Comparison of ENCODE assay signal across 8 cellular contexts in the genomic region with DNA sequence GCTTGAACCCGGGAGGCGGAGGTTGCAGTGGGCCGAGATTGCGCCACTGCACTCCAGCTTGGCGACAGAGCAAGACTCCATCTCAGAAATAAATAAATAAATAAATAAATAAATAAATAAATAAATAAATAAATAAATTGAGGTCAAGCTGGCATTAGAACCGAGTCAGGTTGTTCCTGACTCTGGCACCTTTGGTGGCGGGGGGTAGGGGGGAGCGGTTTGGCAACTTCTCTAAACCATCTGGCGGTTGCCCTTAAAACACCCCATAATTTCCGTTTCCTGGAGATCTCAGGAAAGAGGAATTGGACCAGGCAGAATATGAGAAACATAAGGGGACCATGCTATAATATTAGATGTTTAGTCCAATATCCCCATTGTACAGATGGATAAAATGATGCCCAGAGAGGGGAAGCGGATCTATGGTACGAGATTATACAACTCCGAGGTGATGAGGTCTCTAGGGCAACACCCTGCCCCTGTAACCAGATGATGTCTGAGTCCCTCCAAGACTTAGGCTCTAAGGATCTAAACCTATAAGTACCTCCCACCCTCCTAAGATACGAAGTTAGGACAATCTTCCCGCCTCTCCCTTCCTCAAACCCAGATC. TPM values are rescaled to one million over a fixed set of nuclear protein-coding genes. Genes with fewer than 3 reads are reported as not detected.
DNase-seq lines count a peak whose midpoint lies in the region; ATAC-seq and TF ChIP-seq lines count a peak whose summit lies in the region.

No MANE protein-coding gene starts in this region.

- H3K27me3 ChIP-seq in liver (ENCODE audit: control insufficient read depth in 4 of 4, insufficient read depth in 4 of 4, low read length in 3 of 4), result no peaks in the 10 kb centered on the region

- CTCF ChIA-PET in AG04449 (lab: Yijun Ruan, JAX), result interaction anchor here (0.7 to 10.4 kb wide), 25 partner anchors 8 to 646 kb away, joined by 3 to 229 read pairs (median 5); partner anchors contain the start of genes FOLR2 and PHOX2A

- H3K36me3 ChIP-seq in liver (ENCODE audit: control insufficient read depth in 4 of 4, insufficient read depth in 3 of 4, low read depth in 1 of 4, low read length in 3 of 4), result peaks cover 1 to 7% (median 5%) of the 10 kb centered on the region in 4 donors

- no peak for TF ChIP-seq RAD21 in liver (IDR thresholded peaks at IDR 0.05)

- H3K4me1 Mint-ChIP-seq in activated naive CD8-positive, alpha-beta T cell treated with anti-CD3 and anti-CD28 coated beads, Interleukin-2, amount 50 U/mL, for 24 hours, result peaks cover 35% of the 10 kb centered on the region
- H3K4me1 Mint-ChIP-seq in type B pancreatic cell (ENCODE audit: unreplicated experiment), result peaks cover 22% of the 10 kb centered on the region

- H3K4me1 ChIP-seq in liver (ENCODE audit: control insufficient read depth in 4 of 4, insufficient read depth in 4 of 4, low read length in 3 of 4), result peaks cover 3 to 12% (median 7%) of the 10 kb centered on the region in 4 donors

- no peaks in the 10 kb centered on the region for H3K9me3 Mint-ChIP-seq in activated naive CD8-positive, alpha-beta T cell treated with anti-CD3 and anti-CD28 coated beads, Interleukin-2, amount 50 U/mL, for 24 hours
- H3K9me3 Mint-ChIP-seq in type B pancreatic cell, result no peaks in the 10 kb centered on the region

- peaks cover 2% of the 10 kb centered on the region for H3K36me3 Mint-ChIP-seq in activated naive CD8-positive, alpha-beta T cell treated with anti-CD3 and anti-CD28 coated beads, Interleukin-2, amount 50 U/mL, for 24 hours (ENCODE audit: low read depth)
- no peaks in the 10 kb centered on the region for H3K36me3 Mint-ChIP-seq in type B pancreatic cell

- peak overlapping the region; percentile 93 to 95 for H3K27ac ChIP-seq in liver (ENCODE audit: low read depth in 1 of 2, low read length in 2 of 2)

- peaks cover 1% of the 10 kb centered on the region for H3K27me3 Mint-ChIP-seq in activated naive CD8-positive, alpha-beta T cell treated with anti-CD3 and anti-CD28 coated beads, Interleukin-2, amount 50 U/mL, for 24 hours
- no peaks in the 10 kb centered on the region for H3K27me3 Mint-ChIP-seq in type B pancreatic cell

- POLR2A ChIA-PET in AG04449 (lab: Yijun Ruan, JAX), result no interaction called here

- H3K4me3 ChIP-seq in AG04449 (ENCODE audit: low read depth, low read length), result peak overlapping the region; percentile 95
- H3K4me3 ChIP-seq in liver (ENCODE audit: low read depth in 1 of 3, low read length in 3 of 3), result peak overlapping the region; percentile 69 to 96 (median 94)

- peak overlapping the region; percentile 66 to 86 for H3K9ac ChIP-seq in liver (ENCODE audit: low read depth in 1 of 2, low read length in 2 of 2)

- no peaks in the 10 kb centered on the region for H3K9me3 ChIP-seq in liver (ENCODE audit: control insufficient read depth in 4 of 4, low read length in 3 of 4)

- WGBS in liver, result 68% methylated on average over 15 of the region's 15 CpGs

- no peak for TF ChIP-seq CTCF in AG04449 (IDR thresholded peaks at IDR 0.05; ENCODE audit: insufficient read depth, low read length, missing control alignments)
- no peak for TF ChIP-seq CTCF in liver (IDR thresholded peaks at IDR 0.05; ENCODE audit: low read depth, low read length, missing input control)
- no peak for TF ChIP-seq CTCF in type B pancreatic cell (conservative IDR thresholded peaks at IDR 0.05)

- ATAC-seq in HG03432 (IDR thresholded peaks at IDR 0.05; ENCODE audit: unreplicated experiment) (peak; percentile 5), HG02852 (IDR thresholded peaks at IDR 0.05; ENCODE audit: unreplicated experiment) (no peak), HG02610 (IDR thresholded peaks at IDR 0.05; ENCODE audit: unreplicated experiment) (no peak), GM19463 (IDR thresholded peaks at IDR 0.05; ENCODE audit: unreplicated experiment) (no peak)
- peak; percentile 1 for ATAC-seq in activated naive CD8-positive, alpha-beta T cell treated with anti-CD3 and anti-CD28 coated beads, Interleukin-2, amount 50 U/mL, for 24 hours

- H3K27ac Mint-ChIP-seq in activated naive CD8-positive, alpha-beta T cell treated with anti-CD3 and anti-CD28 coated beads, Interleukin-2, amount 50 U/mL, for 24 hours, result peak overlapping the region; percentile 93
- peak overlapping the region; percentile 99 for H3K27ac Mint-ChIP-seq in type B pancreatic cell

- peak overlapping the region; percentile 99 for H3K4me3 Mint-ChIP-seq in activated naive CD8-positive, alpha-beta T cell treated with anti-CD3 and anti-CD28 coated beads, Interleukin-2, amount 50 U/mL, for 24 hours
- H3K4me3 Mint-ChIP-seq in type B pancreatic cell, result peak overlapping the region; percentile 96

- DNase-seq in AG04449 (ENCODE audit: low read depth, low spot score), result no peak
- DNase-seq in activated naive CD8-positive, alpha-beta T cell treated with anti-CD3 and anti-CD28 coated beads, Interleukin-2, amount 50 U/mL, for 24 hours, result no peak
- DNase-seq in type B pancreatic cell (ENCODE audit: extremely low spot score, unreplicated experiment), result no peak

TF ChIP-seq in liver, 16 proteins besides CTCF, POLR2A, EP300 and RAD21:
- TF ChIP-seq YY1 (IDR thresholded peaks at IDR 0.05) (no peak), ATF3 (IDR thresholded peaks at IDR 0.05) (no peak), NR2F2 (IDR thresholded peaks at IDR 0.05) (no peak), HNF4G (IDR thresholded peaks at IDR 0.05) (no peak), TAF1 (conservative IDR thresholded peaks at IDR 0.05) (no peak), MAX (IDR thresholded peaks at IDR 0.05) (no peak), SP1 (IDR thresholded peaks at IDR 0.05) (no peak)
TF ChIP-seq in liver: peak in this region for 0.

RNA-seq across cellular contexts. Expression of gene CLPB, which starts 0.8 kb away (rescaled TPM):
- total RNA-seq in liver (10 to 100 TPM; 19.5 to 26.4 TPM), type B pancreatic cell (ENCODE audit: low replicate concordance) (17.1 and 19.8 TPM in 2 replicates)
- 10 to 100 TPM; 15.2 to 18.8 TPM for polyA plus RNA-seq in liver

Comparison
In these comparisons a context has a peak if more than half of its experiments do, and no peak if none do; other contexts are left out.
1. ATAC-seq: peak in HG03432 (single experiment) and activated naive CD8-positive, alpha-beta T cell treated with anti-CD3 and anti-CD28 coated beads, Interleukin-2, amount 50 U/mL, for 24 hours (single experiment); none in HG02852 (single experiment), HG02610 (single experiment) and GM19463 (single experiment).